In the genomic region with DNA sequence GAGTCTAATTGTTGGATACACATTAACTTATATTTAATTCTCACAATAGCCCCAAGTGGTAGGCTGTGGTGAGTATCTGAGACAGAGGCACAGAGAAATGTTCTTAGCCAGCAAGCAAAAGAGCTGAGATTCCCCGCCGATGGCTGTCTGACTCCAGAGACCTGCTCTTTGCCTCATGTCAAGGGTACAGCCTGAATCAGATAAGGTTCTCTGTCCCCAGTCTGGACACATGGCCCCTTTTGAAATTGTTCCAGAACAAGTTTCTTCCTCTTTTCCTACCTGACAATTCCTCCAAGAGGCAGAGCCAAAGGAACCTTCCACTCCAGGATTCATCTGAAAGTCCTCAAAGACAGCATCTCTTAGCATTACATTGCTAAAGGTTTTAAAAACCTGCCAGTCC, we compare ENCODE assay signal across 31 cellular contexts.
"Had no signal": no experiment of that assay in that cellular context is flagged by ENCODE, and none has a peak within 500 bp of the region (broad histone marks: within the 10 kb centered on the region; RNA-seq: fewer than 3 reads in every experiment).

No MANE protein-coding gene starts in this region.

- H3K36me3 ChIP-seq: brain microvascular endothelial cell, cardiac muscle cell, WERI-Rb-1 had no signal

- H3K4me3 ChIP-seq: cardiac muscle cell, SK-N-MC had no signal

- ATAC-seq: activated CD8-positive, alpha-beta memory T cell treated with anti-CD3 and anti-CD28 coated beads, Interleukin-2, amount 10 ng/mL, durations not matched to agents 7 days and 5 days; activated T-cell treated with anti-CD3 and anti-CD28 coated beads, Interleukin-2, amount 50 U/mL, for 72 hours; activated T-helper 17 cell treated with anti-CD3 and anti-CD28 coated beads, Interleukin-2, amount 50 U/mL, for 72 hours; T-cell had no signal

- H3K27ac ChIP-seq: brain microvascular endothelial cell, cardiac muscle cell, SK-N-MC, WERI-Rb-1 had no signal

- DNase-seq: activated CD4-positive, alpha-beta memory T cell treated with anti-CD3 and anti-CD28 coated beads, Interleukin-2, amount 10 ng/mL, durations not matched to agents 7 days and 5 days; activated CD4-positive, alpha-beta T cell treated with anti-CD3 and anti-CD28 coated beads for 1 hour; activated CD4-positive, alpha-beta T cell treated with anti-CD3 and anti-CD28 coated beads for 48 hours; activated CD4-positive, CD25-positive, alpha-beta regulatory T cell; activated CD8-positive, alpha-beta memory T cell treated with anti-CD3 and anti-CD28 coated beads for 24 hours; activated CD8-positive, alpha-beta memory T cell treated with anti-CD3 and anti-CD28 coated beads, Interleukin-2, amount 10 ng/mL, durations not matched to agents 7 days and 5 days; activated effector memory CD4-positive, alpha-beta T cell treated with anti-CD3 and anti-CD28 coated beads, Interleukin-2, amount 50 U/mL, for 16 hours; activated naive CD4-positive, alpha-beta T cell; activated naive CD4-positive, alpha-beta T cell treated with anti-CD3 and anti-CD28 coated beads, Interleukin-2, amount 50 U/mL, for 16 hours; activated naive CD8-positive, alpha-beta T cell treated with anti-CD3 and anti-CD28 coated beads for 36 hours; activated T-cell treated with anti-CD3 and anti-CD28 coated beads, Interleukin-2, amount 50 U/mL, for 1 hour; activated T-cell treated with anti-CD3 and anti-CD28 coated beads, Interleukin-2, amount 50 U/mL, for 72 hours; amniotic stem cell; aorta; brain microvascular endothelial cell; Karpas-422; KBM-7; NCI-H1105; NCI-H1694; NCI-H226; NCI-H446 treated with DMSO at 0.1 percent for 48 hours; NCI-H524; NK-92 treated with Interleukin-12 subunit alpha and Interleukin-12 subunit beta, amount 100 ng/mL, for 24 hours; Right ventricle myocardium superior; T-cell; T-helper 2 cell; T-helper 9 cell; WERI-Rb-1 had no signal

- H3K27me3 ChIP-seq: brain microvascular endothelial cell, cardiac muscle cell had no signal
